Comparison of ENCODE assay signal across 1 cellular context in the genomic region with DNA sequence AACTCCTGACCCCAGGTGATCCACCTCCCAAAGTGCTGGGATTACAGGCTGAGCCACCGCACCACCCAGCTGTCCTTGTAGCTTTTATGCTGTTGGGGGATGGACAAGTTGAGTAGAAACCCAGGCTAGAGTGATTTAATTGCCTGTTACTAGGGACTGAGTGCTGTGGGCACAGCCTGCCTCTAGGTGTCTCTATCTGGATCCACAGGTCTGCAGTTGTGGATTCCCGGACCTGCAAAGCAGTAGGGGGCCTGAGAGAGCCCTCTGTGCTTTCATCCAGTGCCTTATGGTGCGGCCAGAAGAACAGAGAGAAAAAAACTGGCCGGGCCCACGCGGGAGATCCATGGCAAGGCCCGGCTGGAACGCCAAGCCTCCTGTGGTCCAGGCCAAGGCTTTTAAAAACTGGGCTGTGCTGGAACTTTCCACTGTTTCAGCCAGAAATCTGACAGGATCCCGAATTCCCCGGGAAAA.
TF ChIP-seq lines count a peak whose summit lies in the region.

No MANE protein-coding gene starts in this region.

TF ChIP-seq in HEK293, 187 proteins besides CTCF, POLR2A, EP300 and RAD21 (continued from another document and continues in another):
- TF ChIP-seq, protein P1, sequence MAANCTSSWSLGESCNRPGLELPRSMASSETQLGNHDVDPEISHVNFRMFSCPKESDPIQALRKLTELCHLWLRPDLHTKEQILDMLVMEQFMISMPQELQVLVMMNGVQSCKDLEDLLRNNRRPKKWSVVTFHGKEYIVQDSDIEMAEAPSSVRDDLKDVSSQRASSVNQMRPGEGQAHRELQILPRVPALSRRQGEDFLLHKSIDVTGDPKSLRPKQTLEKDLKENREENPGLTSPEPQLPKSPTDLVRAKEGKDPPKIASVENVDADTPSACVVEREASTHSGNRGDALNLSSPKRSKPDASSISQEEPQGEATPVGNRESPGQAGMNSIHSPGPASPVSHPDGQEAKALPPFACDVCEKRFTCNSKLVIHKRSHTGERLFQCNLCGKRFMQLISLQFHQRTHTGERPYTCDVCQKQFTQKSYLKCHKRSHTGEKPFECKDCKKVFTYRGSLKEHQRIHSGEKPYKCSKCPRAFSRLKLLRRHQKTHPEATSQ (tag by site-specific recombination; IDR thresholded peaks at IDR 0.05), result no peak
- TF ChIP-seq, protein P2, sequence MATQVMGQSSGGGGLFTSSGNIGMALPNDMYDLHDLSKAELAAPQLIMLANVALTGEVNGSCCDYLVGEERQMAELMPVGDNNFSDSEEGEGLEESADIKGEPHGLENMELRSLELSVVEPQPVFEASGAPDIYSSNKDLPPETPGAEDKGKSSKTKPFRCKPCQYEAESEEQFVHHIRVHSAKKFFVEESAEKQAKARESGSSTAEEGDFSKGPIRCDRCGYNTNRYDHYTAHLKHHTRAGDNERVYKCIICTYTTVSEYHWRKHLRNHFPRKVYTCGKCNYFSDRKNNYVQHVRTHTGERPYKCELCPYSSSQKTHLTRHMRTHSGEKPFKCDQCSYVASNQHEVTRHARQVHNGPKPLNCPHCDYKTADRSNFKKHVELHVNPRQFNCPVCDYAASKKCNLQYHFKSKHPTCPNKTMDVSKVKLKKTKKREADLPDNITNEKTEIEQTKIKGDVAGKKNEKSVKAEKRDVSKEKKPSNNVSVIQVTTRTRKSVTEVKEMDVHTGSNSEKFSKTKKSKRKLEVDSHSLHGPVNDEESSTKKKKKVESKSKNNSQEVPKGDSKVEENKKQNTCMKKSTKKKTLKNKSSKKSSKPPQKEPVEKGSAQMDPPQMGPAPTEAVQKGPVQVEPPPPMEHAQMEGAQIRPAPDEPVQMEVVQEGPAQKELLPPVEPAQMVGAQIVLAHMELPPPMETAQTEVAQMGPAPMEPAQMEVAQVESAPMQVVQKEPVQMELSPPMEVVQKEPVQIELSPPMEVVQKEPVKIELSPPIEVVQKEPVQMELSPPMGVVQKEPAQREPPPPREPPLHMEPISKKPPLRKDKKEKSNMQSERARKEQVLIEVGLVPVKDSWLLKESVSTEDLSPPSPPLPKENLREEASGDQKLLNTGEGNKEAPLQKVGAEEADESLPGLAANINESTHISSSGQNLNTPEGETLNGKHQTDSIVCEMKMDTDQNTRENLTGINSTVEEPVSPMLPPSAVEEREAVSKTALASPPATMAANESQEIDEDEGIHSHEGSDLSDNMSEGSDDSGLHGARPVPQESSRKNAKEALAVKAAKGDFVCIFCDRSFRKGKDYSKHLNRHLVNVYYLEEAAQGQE (tag by site-specific recombination; IDR thresholded peaks at IDR 0.05), result no peak
- TF ChIP-seq ZNF248 (tag by site-specific recombination; IDR thresholded peaks at IDR 0.05), result no peak
- TF ChIP-seq ZNF473 (tag by site-specific recombination; IDR thresholded peaks at IDR 0.05), result no peak
- no peak for TF ChIP-seq ZNF560 (tag by site-specific recombination; IDR thresholded peaks at IDR 0.05; ENCODE audit: borderline replicate concordance)
- no peak for TF ChIP-seq ZNF169 (tag by site-specific recombination; IDR thresholded peaks at IDR 0.05)
- TF ChIP-seq OSR2 (tag by site-specific recombination; IDR thresholded peaks at IDR 0.05), result no peak
- no peak for TF ChIP-seq ZNF133 (tag by site-specific recombination; IDR thresholded peaks at IDR 0.05)
- 0 out of 2 replicates have a peak, but pooled peaks have one; percentile 2 for TF ChIP-seq BCL11A (tag by site-specific recombination; IDR thresholded peaks at IDR 0.05; ENCODE audit: low read depth)
- no peak for TF ChIP-seq ZFP3 (tag by site-specific recombination; IDR thresholded peaks at IDR 0.05; ENCODE audit: low read depth)
- TF ChIP-seq YY2 (tag by site-specific recombination; IDR thresholded peaks at IDR 0.05), result no peak
- TF ChIP-seq ZNF48 (tag by site-specific recombination; IDR thresholded peaks at IDR 0.05), result no peak
- TF ChIP-seq ZNF2 (tag by site-specific recombination; IDR thresholded peaks at IDR 0.05), result peak; percentile 99
- no peak for TF ChIP-seq ZNF292 (tag by site-specific recombination; IDR thresholded peaks at IDR 0.05; ENCODE audit: borderline replicate concordance, low read depth)
- no peak for TF ChIP-seq GLI4 (tag by site-specific recombination; IDR thresholded peaks at IDR 0.05)
- no peak for TF ChIP-seq KLF17 (tag by site-specific recombination; IDR thresholded peaks at IDR 0.05)
- TF ChIP-seq ZSCAN30 (tag by site-specific recombination; IDR thresholded peaks at IDR 0.05), result 0 out of 2 replicates have a peak, but pooled peaks have one; percentile 38
- TF ChIP-seq, protein P3, sequence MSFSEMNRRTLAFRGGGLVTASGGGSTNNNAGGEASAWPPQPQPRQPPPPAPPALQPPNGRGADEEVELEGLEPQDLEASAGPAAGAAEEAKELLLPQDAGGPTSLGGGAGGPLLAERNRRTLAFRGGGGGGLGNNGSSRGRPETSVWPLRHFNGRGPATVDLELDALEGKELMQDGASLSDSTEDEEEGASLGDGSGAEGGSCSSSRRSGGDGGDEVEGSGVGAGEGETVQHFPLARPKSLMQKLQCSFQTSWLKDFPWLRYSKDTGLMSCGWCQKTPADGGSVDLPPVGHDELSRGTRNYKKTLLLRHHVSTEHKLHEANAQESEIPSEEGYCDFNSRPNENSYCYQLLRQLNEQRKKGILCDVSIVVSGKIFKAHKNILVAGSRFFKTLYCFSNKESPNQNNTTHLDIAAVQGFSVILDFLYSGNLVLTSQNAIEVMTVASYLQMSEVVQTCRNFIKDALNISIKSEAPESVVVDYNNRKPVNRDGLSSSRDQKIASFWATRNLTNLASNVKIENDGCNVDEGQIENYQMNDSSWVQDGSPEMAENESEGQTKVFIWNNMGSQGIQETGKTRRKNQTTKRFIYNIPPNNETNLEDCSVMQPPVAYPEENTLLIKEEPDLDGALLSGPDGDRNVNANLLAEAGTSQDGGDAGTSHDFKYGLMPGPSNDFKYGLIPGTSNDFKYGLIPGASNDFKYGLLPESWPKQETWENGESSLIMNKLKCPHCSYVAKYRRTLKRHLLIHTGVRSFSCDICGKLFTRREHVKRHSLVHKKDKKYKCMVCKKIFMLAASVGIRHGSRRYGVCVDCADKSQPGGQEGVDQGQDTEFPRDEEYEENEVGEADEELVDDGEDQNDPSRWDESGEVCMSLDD (tag by site-specific recombination; IDR thresholded peaks at IDR 0.05), result no peak
- no peak for TF ChIP-seq ZNF544 (tag by site-specific recombination; IDR thresholded peaks at IDR 0.05)
- peak; percentile 23 for TF ChIP-seq ZNF654 (tag by site-specific recombination; IDR thresholded peaks at IDR 0.05; ENCODE audit: low read depth)
- TF ChIP-seq ZNF202 (tag by site-specific recombination; IDR thresholded peaks at IDR 0.05; ENCODE audit: borderline replicate concordance), result no peak
- no peak for TF ChIP-seq PATZ1 (tag by site-specific recombination; IDR thresholded peaks at IDR 0.05)
- TF ChIP-seq IKZF3 (tag by site-specific recombination; IDR thresholded peaks at IDR 0.05), result peak; percentile 64; the same call in 1 of the 2 replicates
- TF ChIP-seq ZNF37A (tag by site-specific recombination; IDR thresholded peaks at IDR 0.05), result no peak
- no peak for TF ChIP-seq ZNF677 (tag by site-specific recombination; IDR thresholded peaks at IDR 0.05)
- no peak for TF ChIP-seq ZNF266 (tag by site-specific recombination; IDR thresholded peaks at IDR 0.05; ENCODE audit: low read depth)
- TF ChIP-seq ZNF211 (tag by site-specific recombination; IDR thresholded peaks at IDR 0.05; ENCODE audit: low read depth), result no peak
- TF ChIP-seq ZNF221 (tag by site-specific recombination; IDR thresholded peaks at IDR 0.05; ENCODE audit: borderline replicate concordance), result no peak
- TF ChIP-seq GLIS1 (tag by site-specific recombination; IDR thresholded peaks at IDR 0.05), result peak; percentile 73
- no peak for TF ChIP-seq FEZF1 (tag by site-specific recombination; IDR thresholded peaks at IDR 0.05)
- no peak for TF ChIP-seq ZNF311 (tag by site-specific recombination; IDR thresholded peaks at IDR 0.05; ENCODE audit: borderline replicate concordance)
- TF ChIP-seq ATF2 (tag by site-specific recombination; IDR thresholded peaks at IDR 0.05; ENCODE audit: low read depth), result no peak
- TF ChIP-seq, protein P4, sequence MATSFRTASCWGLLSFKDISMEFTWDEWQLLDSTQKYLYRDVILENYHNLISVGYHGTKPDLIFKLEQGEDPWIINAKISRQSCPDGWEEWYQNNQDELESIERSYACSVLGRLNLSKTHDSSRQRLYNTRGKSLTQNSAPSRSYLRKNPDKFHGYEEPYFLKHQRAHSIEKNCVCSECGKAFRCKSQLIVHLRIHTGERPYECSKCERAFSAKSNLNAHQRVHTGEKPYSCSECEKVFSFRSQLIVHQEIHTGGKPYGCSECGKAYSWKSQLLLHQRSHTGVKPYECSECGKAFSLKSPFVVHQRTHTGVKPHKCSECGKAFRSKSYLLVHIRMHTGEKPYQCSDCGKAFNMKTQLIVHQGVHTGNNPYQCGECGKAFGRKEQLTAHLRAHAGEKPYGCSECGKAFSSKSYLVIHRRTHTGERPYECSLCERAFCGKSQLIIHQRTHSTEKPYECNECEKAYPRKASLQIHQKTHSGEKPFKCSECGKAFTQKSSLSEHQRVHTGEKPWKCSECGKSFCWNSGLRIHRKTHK (tag by site-specific recombination; IDR thresholded peaks at IDR 0.05), result no peak
- TF ChIP-seq ZNF398 (tag by site-specific recombination; IDR thresholded peaks at IDR 0.05), result no peak
- peak; percentile 83 for TF ChIP-seq ZBTB17 (tag by site-specific recombination; IDR thresholded peaks at IDR 0.05)
- TF ChIP-seq SCRT2 (tag by site-specific recombination; IDR thresholded peaks at IDR 0.05), result peak; percentile 98
- TF ChIP-seq ZFHX2 (tag by site-specific recombination; conservative IDR thresholded peaks at IDR 0.05), result no peak
- no peak for TF ChIP-seq ZNF621 (tag by site-specific recombination; IDR thresholded peaks at IDR 0.05)
- no peak for TF ChIP-seq GLIS2 (tag by site-specific recombination; IDR thresholded peaks at IDR 0.05)
- TF ChIP-seq ZSCAN16 (tag by site-specific recombination; IDR thresholded peaks at IDR 0.05), result no peak
- no peak for TF ChIP-seq ELK4 (IDR thresholded peaks at IDR 0.05; ENCODE audit: borderline replicate concordance, low read depth, low read length)
- TF ChIP-seq ZNF16 (tag by site-specific recombination; IDR thresholded peaks at IDR 0.05; ENCODE audit: low read depth), result no peak
- no peak; the same call in 1 of the 2 replicates for TF ChIP-seq ZNF660 (tag by site-specific recombination; IDR thresholded peaks at IDR 0.05)
- TF ChIP-seq ZNF366 (tag by site-specific recombination; conservative IDR thresholded peaks at IDR 0.05), result 0 out of 2 replicates have a peak, but pooled peaks have one; percentile 21
- TF ChIP-seq ZNF174 (tag by site-specific recombination; IDR thresholded peaks at IDR 0.05), result no peak
- no peak for TF ChIP-seq KLF8 (tag by site-specific recombination; IDR thresholded peaks at IDR 0.05)
- TF ChIP-seq ZNF239 (tag by site-specific recombination; IDR thresholded peaks at IDR 0.05), result no peak
